ENCODE assay signal across 12 cellular contexts in genomic region chr22:49664891-49665290, GRCh38.
"Had no signal": no experiment of that assay in that cellular context is flagged by ENCODE, and none has a peak within 500 bp of the region (broad histone marks: within the 10 kb centered on the region; RNA-seq: fewer than 3 reads in every experiment).

No MANE protein-coding gene starts in this region.

- H3K36me3 ChIP-seq: esophagus squamous epithelium, SJSA1, tibial nerve had no signal

- ATAC-seq: activated CD8-positive, alpha-beta T cell treated with anti-CD3 and anti-CD28 coated beads, Interleukin-2, amount 10 ng/mL, durations not matched to agents 7 days and 5 days; left colon; stimulated activated memory B cell treated with anti-CD40 and anti-IgM and Interleukin-4, amounts not matched to agents 10 μg/mL and 1 μg/mL and 100 μg/mL, for 72 hours had no signal

- DNase-seq: activated CD4-positive, alpha-beta T cell treated with anti-CD3 and anti-CD28 coated beads for 4 hours; activated CD8-positive, alpha-beta T cell treated with anti-CD3 and anti-CD28 coated beads, Interleukin-2, amount 10 ng/mL, durations not matched to agents 7 days and 5 days; esophagus squamous epithelium; foreskin fibroblast; immature natural killer cell; left colon; mesendoderm; T-helper 9 cell had no signal

- H3K4me1 ChIP-seq: SJSA1 had no signal

- H3K4me3 ChIP-seq: esophagus squamous epithelium, SJSA1, smooth muscle cell, tibial nerve had no signal

- H3K27ac ChIP-seq: esophagus squamous epithelium, SJSA1, tibial nerve had no signal

- H3K9me3 ChIP-seq: esophagus squamous epithelium, SJSA1 had no signal
